ENCODE assay signal across 19 cellular contexts in the genomic region with DNA sequence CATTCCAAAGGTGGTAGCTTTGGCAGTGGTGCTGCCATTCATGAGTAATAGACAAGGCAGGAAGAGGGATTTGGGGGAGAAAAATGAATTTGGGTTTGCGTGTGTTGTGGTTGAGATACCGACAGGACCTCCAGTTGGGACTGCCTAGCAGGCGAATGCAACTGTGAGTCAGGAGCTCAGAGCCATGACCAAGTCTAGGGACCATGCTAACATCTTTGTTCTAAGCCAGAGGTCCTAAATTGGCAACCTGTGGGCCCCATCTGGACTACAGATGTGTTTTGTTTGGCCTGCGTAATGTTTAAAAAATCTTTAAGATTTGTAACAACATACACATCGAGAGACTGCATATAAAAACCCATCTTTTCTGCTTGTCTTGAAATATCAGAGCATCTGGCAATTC.
DNase-seq lines count a peak whose midpoint lies in the region; FAIRE-seq and TF ChIP-seq lines count a peak whose summit lies in the region.
"Had no signal": no experiment of that assay in that cellular context is flagged by ENCODE, and none has a peak within 500 bp of the region (broad histone marks: within the 10 kb centered on the region; RNA-seq: fewer than 3 reads in every experiment).

No MANE protein-coding gene starts in this region.

- no peaks in the 10 kb centered on the region for H3K9me3 ChIP-seq in MG63
- H3K9me3 ChIP-seq: A549, BLaER1 had no signal

- DNase-seq in AG10803 (ENCODE audit: low read depth) = peak; percentile 8
- peak; percentile 31 for DNase-seq in MG63
- peak; percentile 3 for DNase-seq in fibroblast of gingiva (ENCODE audit: low read depth)
- DNase-seq in foreskin fibroblast = peak; percentile 21 to 74
- DNase-seq in dedifferentiated amniotic fluid mesenchymal stem cell (ENCODE audit: extremely low spot score) = no peak
- DNase-seq in H54 (ENCODE audit: insufficient read length, low spot score) = no peak
- no peak for DNase-seq in activated CD4-positive, CD25-positive, alpha-beta regulatory T cell (lab: John Stamatoyannopoulos, UW)
- DNase-seq: CD4-positive, alpha-beta memory T cell; DMS153; DMS79; GDM1; GOT3; H9; IMR-90 had no signal

- H3K36me3 ChIP-seq in MG63 = no peaks in the 10 kb centered on the region
- H3K36me3 ChIP-seq: BLaER1 had no signal

- no peak for TF ChIP-seq CTCF in AG10803 (conservative IDR thresholded peaks at IDR 0.05; ENCODE audit: low read length)
- no peak for TF ChIP-seq CTCF in foreskin fibroblast (IDR thresholded peaks at IDR 0.05; ENCODE audit: low read depth, low read length)

- FAIRE-seq in H54 (lab: Jason Lieb, UNC) = no peak
- FAIRE-seq: A549, GM12892, HTR-8/SVneo, K562 had no signal

- TF ChIP-seq POLR2A in H54 (IDR thresholded peaks at IDR 0.05; ENCODE audit: low read depth, low read length) = no peak

- no peaks in the 10 kb centered on the region for H3K27me3 ChIP-seq in MG63
- H3K27me3 ChIP-seq: BLaER1 had no signal

- H3K4me3 ChIP-seq in AG10803 (ENCODE audit: low read length) (no peak overlapping the region), MG63 (no peak overlapping the region), foreskin fibroblast (ENCODE audit: low read depth in 1 of 2, low read length in 2 of 2) (no peak overlapping the region)
- H3K4me3 ChIP-seq: A549, BLaER1, K562 had no signal

Comparison
In these comparisons a context has a peak if more than half of its experiments do, and no peak if none do; other contexts are left out.
1. DNase-seq: peak in AG10803 (single experiment), MG63 (single experiment), fibroblast of gingiva (single experiment) and foreskin fibroblast (2 of 2); none in dedifferentiated amniotic fluid mesenchymal stem cell (single experiment), H54 (single experiment) and activated CD4-positive, CD25-positive, alpha-beta regulatory T cell (0 of 4).